In genomic region chr12:57609781-57610552, GRCh38 we compare ENCODE assay signal across 2 cellular contexts.
TF ChIP-seq lines count a peak whose summit lies in the region.

No MANE protein-coding gene starts in this region.

TF ChIP-seq in SK-N-SH, 30 proteins besides CTCF, POLR2A, EP300 and RAD21 (continued from another document):
- TF ChIP-seq USF1 (IDR thresholded peaks at IDR 0.05; ENCODE audit: borderline replicate concordance, low read depth) (no peak), PBX3 (IDR thresholded peaks at IDR 0.05) (no peak), TAF1 (IDR thresholded peaks at IDR 0.05; ENCODE audit: borderline replicate concordance, low read depth, low read length) (no peak), REST (IDR thresholded peaks at IDR 0.05; ENCODE audit: low read depth, low read length) (no peak), YY1 (IDR thresholded peaks at IDR 0.05; ENCODE audit: low read depth) (no peak), GATA2 (CRISPR knock-in tag; IDR thresholded peaks at IDR 0.05) (no peak), POLR2AphosphoS5 (IDR thresholded peaks at IDR 0.05; ENCODE audit: low read depth, low read length) (no peak), RXRA (IDR thresholded peaks at IDR 0.05; ENCODE audit: borderline replicate concordance, low read depth) (no peak)

TF ChIP-seq in SK-N-SH treated with all-trans-retinoic acid at 6 μM for 48 hours, 23 proteins besides CTCF, POLR2A, EP300 and RAD21 (continued from another document):
- TF ChIP-seq POU6F1 (CRISPR knock-in tag; IDR thresholded peaks at IDR 0.05; ENCODE audit: borderline replicate concordance, low read depth) (no peak), ESRRG (CRISPR knock-in tag; IDR thresholded peaks at IDR 0.05) (no peak), ZFP30 (CRISPR knock-in tag; IDR thresholded peaks at IDR 0.05) (no peak), OSR1 (CRISPR knock-in tag; IDR thresholded peaks at IDR 0.05) (no peak), TSHZ2 (CRISPR knock-in tag; IDR thresholded peaks at IDR 0.05) (no peak), ZNF8 (CRISPR knock-in tag; IDR thresholded peaks at IDR 0.05) (no peak), CSDC2 (CRISPR knock-in tag; IDR thresholded peaks at IDR 0.05) (no peak)
